Comparison of ENCODE assay signal across 19 cellular contexts in the genomic region with DNA sequence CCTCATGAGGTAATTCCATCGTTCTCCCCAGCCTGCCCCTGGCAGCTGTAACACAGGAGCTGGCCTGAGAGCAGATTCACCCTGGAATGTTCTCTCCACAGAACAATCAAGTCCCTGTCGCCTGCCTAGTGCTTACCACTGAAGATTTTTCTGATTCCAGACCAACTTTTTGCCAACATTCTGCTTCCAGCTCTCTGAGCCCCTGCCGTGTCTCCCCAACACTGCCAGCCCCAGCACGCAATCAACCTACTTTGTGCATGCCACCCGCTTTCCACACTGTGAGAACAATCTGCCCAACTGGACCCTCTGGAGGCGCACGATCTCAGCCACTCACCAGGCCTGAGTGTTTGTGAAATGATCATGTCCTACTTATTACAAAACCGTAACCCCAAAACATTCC.
A peak's percentile ranks its signal among the peaks of the same experiment; 100 is the strongest.
DNase-seq lines count a peak whose midpoint lies in the region; ATAC-seq, FAIRE-seq and TF ChIP-seq lines count a peak whose summit lies in the region.
"Had no signal": no experiment of that assay in that cellular context is flagged by ENCODE, and none has a peak within 500 bp of the region (broad histone marks: within the 10 kb centered on the region; RNA-seq: fewer than 3 reads in every experiment).

No MANE protein-coding gene starts in this region.

- CTCF ChIA-PET in PC-9 (lab: Charles Lee), result no interaction called here

- H3K4me1 ChIP-seq in GM23248 (ENCODE audit: insufficient read depth) (no peaks in the 10 kb centered on the region), neural progenitor cell (no peaks in the 10 kb centered on the region), PC-9 (replicated peaks; ENCODE audit: insufficient read depth) (no peaks in the 10 kb centered on the region)

- TF ChIP-seq CTCF in AG10803 (conservative IDR thresholded peaks at IDR 0.05; ENCODE audit: low read length) (no peak), neural progenitor cell (IDR thresholded peaks at IDR 0.05) (no peak), PC-9 (conservative IDR thresholded peaks at IDR 0.05) (no peak)

- H2AFZ ChIP-seq in GM23248 (no peak overlapping the region), neural progenitor cell (replicated peaks) (no peak overlapping the region), PC-9 (no peak overlapping the region)

- H3K79me2 ChIP-seq in GM23248 (ENCODE audit: insufficient read depth), result peaks cover 38% of the 10 kb centered on the region
- peaks cover 11% of the 10 kb centered on the region for H3K79me2 ChIP-seq in neural progenitor cell (ENCODE audit: low read depth)
- H3K79me2 ChIP-seq in PC-9 (ENCODE audit: low read depth), result peaks cover 13% of the 10 kb centered on the region

- POLR2A ChIA-PET in PC-9 (lab: Charles Lee; ENCODE audit: unreplicated experiment), result no interaction called here

- H3K27ac Mint-ChIP-seq in neural progenitor cell, result peak overlapping the region; percentile 79
- H3K27ac Mint-ChIP-seq: activated T-helper 2 cell treated with anti-CD3 and anti-CD28 coated beads, Interferon-gamma antibody, Interleukin-2, Interleukin-4, amounts not matched to agents 10 μg/mL and 5 μg/mL and 100 μg/mL, durations not matched to agents 14 hours and 24 hours and 36 hours; memory B cell had no signal

- H3K27me3 Mint-ChIP-seq in neural progenitor cell (ENCODE audit: insufficient read depth, low read depth), result no peaks in the 10 kb centered on the region
- H3K27me3 Mint-ChIP-seq: memory B cell had no signal

- peaks cover 24% of the 10 kb centered on the region for H3K36me3 Mint-ChIP-seq in neural progenitor cell

- H3K9me2 ChIP-seq in GM23248 (ENCODE audit: insufficient read depth) (no peaks in the 10 kb centered on the region), PC-9 (ENCODE audit: insufficient read depth) (no peaks in the 10 kb centered on the region)

- intact Hi-C loops in PC-9 (cut with micrococcal nuclease; ENCODE audit: unreplicated experiment), result no loop called here

- peaks cover 31% of the 10 kb centered on the region for H3K4me1 Mint-ChIP-seq in neural progenitor cell

- DNase-seq in AG10803 (ENCODE audit: low read depth) (peak; percentile 37), GM23248 (peak; percentile 40), cerebellar cortex (ENCODE audit: low spot score) (peak; percentile 69), neural progenitor cell (ENCODE audit: low spot score) (no peak), PC-9 (no peak), SKM-1 (lab: John Stamatoyannopoulos, UW; ENCODE audit: unreplicated experiment) (no peak), RCC 7860 (ENCODE audit: low spot score) (no peak)
- DNase-seq: activated CD4-positive, alpha-beta T cell treated with anti-CD3 and anti-CD28 coated beads, Interleukin-2, amount 50 U/mL, for 48 hours; NCI-H2081; NCI-H748 treated with DMSO at 0.1 percent for 48 hours; stimulated activated CD4-positive, alpha-beta T cell treated with anti-CD3 and anti-CD28 coated beads, Interleukin-12 subunit alpha, Interleukin-12 subunit beta, amount 100 ng/mL, for 4 hours had no signal

- no peaks in the 10 kb centered on the region for H3K9me3 Mint-ChIP-seq in neural progenitor cell
- H3K9me3 Mint-ChIP-seq: activated T-helper 2 cell treated with anti-CD3 and anti-CD28 coated beads, Interferon-gamma antibody, Interleukin-2, Interleukin-4, amounts not matched to agents 10 μg/mL and 5 μg/mL and 100 μg/mL, durations not matched to agents 14 hours and 24 hours and 36 hours; memory B cell; T-helper 1 cell treated with Interleukin-12 subunit alpha and Interleukin-12 subunit beta and Interleukin-4 antibody, amounts not matched to agents 30 μg/mL and 1 μg/mL, for 36 hours had no signal

- WGBS in GM23248 (ENCODE audit: low coverage in 1 of 2, low lambda C conversion rate in 2 of 2, missing lambda C conversion rate in 2 of 2), 2 experiments, result 57 to 62% methylated on average over 8 of the region's 8 CpGs

- FAIRE-seq in RCC 7860 (lab: Jason Lieb, UNC), result no peak
- FAIRE-seq: endometrium, frontal cortex had no signal

- H3K36me3 ChIP-seq in GM23248 (ENCODE audit: low read depth) (peaks cover 47% of the 10 kb centered on the region), neural progenitor cell (no peaks in the 10 kb centered on the region), PC-9 (ENCODE audit: low read depth) (peaks cover 15% of the 10 kb centered on the region; the same call in 1 of the 2 replicates)
- H3K36me3 ChIP-seq: ovary had no signal

- H3K9me3 ChIP-seq in GM23248 (ENCODE audit: low read depth) (no peaks in the 10 kb centered on the region), neural progenitor cell (ENCODE audit: low read depth) (no peaks in the 10 kb centered on the region), PC-9 (ENCODE audit: insufficient read depth, low read depth) (no peaks in the 10 kb centered on the region)
- H3K9me3 ChIP-seq: BLaER1, ovary had no signal

- in situ Hi-C loops in GM23248 (cut with MboI), result no loop called here

- peak overlapping the region; percentile 83 for H3K27ac ChIP-seq in GM23248
- no peak overlapping the region for H3K27ac ChIP-seq in neural progenitor cell
- no peak overlapping the region for H3K27ac ChIP-seq in PC-9
- H3K27ac ChIP-seq: BLaER1, ovary had no signal

- no peaks in the 10 kb centered on the region for H3K27me3 ChIP-seq in GM23248 (replicated peaks; ENCODE audit: insufficient read depth)
- no peaks in the 10 kb centered on the region for H3K27me3 ChIP-seq in neural progenitor cell
- no peaks in the 10 kb centered on the region for H3K27me3 ChIP-seq in PC-9 (ENCODE audit: insufficient read depth, low read depth)
- H3K27me3 ChIP-seq: BLaER1, ovary had no signal

- H3K4me3 ChIP-seq in AG10803 (ENCODE audit: low read length) (no peak overlapping the region), GM23248 (no peak overlapping the region), neural progenitor cell (no peak overlapping the region), PC-9 (no peak overlapping the region)
- H3K4me3 ChIP-seq: BLaER1, ovary had no signal

- H3K4me2 ChIP-seq in GM23248 (ENCODE audit: unreplicated experiment), result no peak overlapping the region
- H3K4me2 ChIP-seq in neural progenitor cell, result no peak overlapping the region
- no peak overlapping the region for H3K4me2 ChIP-seq in PC-9
- H3K4me2 ChIP-seq: BLaER1 had no signal

- BruUV-seq in PC-9 (replicated peaks; lab: Mats Ljungman, UMichigan), result no TSS peak

- H4K20me1 ChIP-seq in GM23248 (ENCODE audit: insufficient read depth) (no peaks in the 10 kb centered on the region), neural progenitor cell (ENCODE audit: low read depth) (peaks cover 41% of the 10 kb centered on the region), PC-9 (ENCODE audit: insufficient read depth) (peaks cover 51% of the 10 kb centered on the region)

- ATAC-seq in GM18517 (IDR thresholded peaks at IDR 0.05; ENCODE audit: unreplicated experiment), result no peak

- H3F3A ChIP-seq in GM23248 (ENCODE audit: insufficient read depth), result peaks cover 70% of the 10 kb centered on the region
- no peaks in the 10 kb centered on the region for H3F3A ChIP-seq in neural progenitor cell (ENCODE audit: low read depth)
- peaks cover 34% of the 10 kb centered on the region for H3F3A ChIP-seq in PC-9 (ENCODE audit: insufficient read depth, low read depth)

- H3K9ac ChIP-seq in GM23248, result no peak overlapping the region
- no peak overlapping the region for H3K9ac ChIP-seq in neural progenitor cell
- H3K9ac ChIP-seq: BLaER1 had no signal

- no peak overlapping the region for H3K4me3 Mint-ChIP-seq in neural progenitor cell
- H3K4me3 Mint-ChIP-seq: memory B cell; T-helper 1 cell treated with Interleukin-12 subunit alpha and Interleukin-12 subunit beta and Interleukin-4 antibody, amounts not matched to agents 30 μg/mL and 1 μg/mL, for 36 hours had no signal

Comparison
In these comparisons a context has a peak if more than half of its experiments do, and no peak if none do; other contexts are left out.
1. DNase-seq: peak in AG10803 (single experiment), GM23248 (single experiment) and cerebellar cortex (single experiment); none in neural progenitor cell (single experiment), PC-9 (0 of 2), SKM-1 (single experiment) and RCC 7860 (single experiment).